Comparison of ENCODE assay signal across 20 cellular contexts in the genomic region with DNA sequence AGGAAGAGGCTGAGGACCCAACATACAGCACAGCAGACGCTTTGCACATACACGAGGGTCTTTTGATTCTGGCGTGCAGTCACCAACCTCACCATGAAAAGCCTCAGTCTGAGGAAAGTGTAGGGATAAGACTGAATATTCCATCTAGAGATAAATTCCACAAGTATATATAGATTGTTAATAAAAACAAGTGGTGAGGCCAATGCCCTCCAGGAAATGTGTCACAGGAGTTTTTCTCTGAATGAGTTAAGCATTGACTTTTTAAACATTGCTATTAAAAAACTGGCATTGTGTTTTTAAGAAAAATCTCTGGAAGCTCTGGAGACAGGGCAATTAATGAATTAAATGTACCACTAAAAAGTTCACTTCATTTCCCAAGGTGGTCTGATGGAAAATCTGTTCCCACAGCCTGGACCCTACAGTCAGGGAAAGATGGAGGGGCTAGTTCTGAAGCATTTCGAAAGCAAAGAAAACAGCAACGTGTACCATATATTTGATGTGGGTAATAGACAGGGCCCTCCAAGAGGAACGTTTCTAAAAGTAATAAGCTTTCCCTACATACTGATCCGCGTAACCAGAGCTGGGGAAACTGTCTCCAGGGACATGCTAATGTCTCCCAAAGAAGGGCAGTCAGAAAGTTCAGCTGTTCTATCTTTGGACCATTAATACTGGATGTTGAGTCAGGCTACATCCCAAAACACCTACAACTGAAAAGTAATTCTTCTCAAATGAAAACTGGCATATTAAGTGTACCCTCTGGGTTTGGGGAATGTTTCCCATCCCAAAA.
DNase-seq lines count a peak whose midpoint lies in the region; ATAC-seq and TF ChIP-seq lines count a peak whose summit lies in the region.
"Had no signal": no experiment of that assay in that cellular context is flagged by ENCODE, and none has a peak within 500 bp of the region (broad histone marks: within the 10 kb centered on the region; RNA-seq: fewer than 3 reads in every experiment).

No MANE protein-coding gene starts in this region.

- ATAC-seq in HG02981 (IDR thresholded peaks at IDR 0.05; ENCODE audit: unreplicated experiment) (no peak), HG02870 (IDR thresholded peaks at IDR 0.05; ENCODE audit: unreplicated experiment) (no peak)
- ATAC-seq: foreskin keratinocyte; stimulated activated naive CD8-positive, alpha-beta T cell treated with anti-CD3 and anti-CD28 coated beads, Interleukin-15, amount 100 ng/mL, for 72 hours; T-cell had no signal

- H3K9me3 Mint-ChIP-seq in HFFc6, result no peaks in the 10 kb centered on the region
- H3K9me3 Mint-ChIP-seq in osteocyte (ENCODE audit: unreplicated experiment), result no peaks in the 10 kb centered on the region
- H3K9me3 Mint-ChIP-seq: activated naive CD4-positive, alpha-beta T cell treated with anti-CD3 and anti-CD28 coated beads, Interleukin-2, amount 10 ng/mL, durations not matched to agents 7 days and 5 days; CD4-positive, alpha-beta T cell; stimulated activated naive CD8-positive, alpha-beta T cell treated with anti-CD3 and anti-CD28 coated beads, Interleukin-15, amount 100 ng/mL, for 72 hours; T-cell; type B pancreatic cell had no signal

- H3K4me3 Mint-ChIP-seq in HFFc6 (peak overlapping the region; percentile 55; the same call in 1 of the 2 replicates), osteocyte (ENCODE audit: unreplicated experiment) (peak overlapping the region; percentile 49)
- H3K4me3 Mint-ChIP-seq: activated naive CD4-positive, alpha-beta T cell treated with anti-CD3 and anti-CD28 coated beads, Interleukin-2, amount 10 ng/mL, durations not matched to agents 7 days and 5 days; CD4-positive, alpha-beta T cell; stimulated activated naive CD8-positive, alpha-beta T cell treated with anti-CD3 and anti-CD28 coated beads, Interleukin-15, amount 100 ng/mL, for 72 hours; T-cell; type B pancreatic cell had no signal

- no peak for TF ChIP-seq POLR2A in NB4 (IDR thresholded peaks at IDR 0.05; ENCODE audit: extremely low read depth, insufficient read length)

- TF ChIP-seq CTCF in HFFc6 (IDR thresholded peaks at IDR 0.05) (no peak), NB4 (IDR thresholded peaks at IDR 0.05; ENCODE audit: low read depth, low read length) (no peak), osteocyte (IDR thresholded peaks at IDR 0.05) (no peak)

- H3K36me3 Mint-ChIP-seq in HFFc6 (ENCODE audit: low read depth) (peaks cover 12% of the 10 kb centered on the region; the same call in 1 of the 2 replicates), osteocyte (ENCODE audit: unreplicated experiment) (no peaks in the 10 kb centered on the region)

- peaks cover 39% of the 10 kb centered on the region for H3K4me1 Mint-ChIP-seq in HFFc6 (ENCODE audit: low read depth)
- H3K4me1 Mint-ChIP-seq in osteocyte (ENCODE audit: unreplicated experiment), result peaks cover 53% of the 10 kb centered on the region
- H3K4me1 Mint-ChIP-seq: activated naive CD4-positive, alpha-beta T cell treated with anti-CD3 and anti-CD28 coated beads, Interleukin-2, amount 10 ng/mL, durations not matched to agents 7 days and 5 days; stimulated activated naive CD8-positive, alpha-beta T cell treated with anti-CD3 and anti-CD28 coated beads, Interleukin-15, amount 100 ng/mL, for 72 hours had no signal

- no peak overlapping the region for H3K4me3 ChIP-seq in NB4 (ENCODE audit: low read depth, low read length)
- H3K4me3 ChIP-seq: hepatocyte had no signal

- DNase-seq in HFFc6, result peak; percentile 9
- peak; percentile 20 for DNase-seq in NB4 (ENCODE audit: low read depth)
- peak; percentile 57 for DNase-seq in dermis blood vessel endothelial cell
- DNase-seq in osteocyte (ENCODE audit: extremely low spot score, unreplicated experiment), result no peak
- DNase-seq in OCI-M1 (lab: John Stamatoyannopoulos, UW), result no peak
- DNase-seq in DMS114 treated with DMSO at 0.1 percent for 48 hours (lab: John Stamatoyannopoulos, UW; ENCODE audit: unreplicated experiment), result no peak
- DNase-seq: activated CD4-positive, alpha-beta T cell treated with anti-CD3 and anti-CD28 coated beads for 4 hours; activated naive CD4-positive, alpha-beta T cell treated with anti-CD3 and anti-CD28 coated beads, Interleukin-2, amount 10 ng/mL, durations not matched to agents 7 days and 5 days; CD4-positive, alpha-beta T cell; central memory CD4-positive, alpha-beta T cell; foreskin keratinocyte; NCI-H1436; NCI-H748 treated with DMSO at 0.1 percent for 48 hours; Right ventricle myocardium superior; stimulated activated naive CD8-positive, alpha-beta T cell treated with anti-CD3 and anti-CD28 coated beads, Interleukin-15, amount 100 ng/mL, for 72 hours; T-cell had no signal

- H3K27me3 Mint-ChIP-seq in HFFc6 (ENCODE audit: insufficient read depth), result no peaks in the 10 kb centered on the region
- H3K27me3 Mint-ChIP-seq in osteocyte (ENCODE audit: unreplicated experiment), result no peaks in the 10 kb centered on the region
- H3K27me3 Mint-ChIP-seq: activated naive CD4-positive, alpha-beta T cell treated with anti-CD3 and anti-CD28 coated beads, Interleukin-2, amount 10 ng/mL, durations not matched to agents 7 days and 5 days; CD4-positive, alpha-beta T cell; stimulated activated naive CD8-positive, alpha-beta T cell treated with anti-CD3 and anti-CD28 coated beads, Interleukin-15, amount 100 ng/mL, for 72 hours; T-cell had no signal

- H3K27ac Mint-ChIP-seq in HFFc6 (peak overlapping the region; percentile 86), osteocyte (ENCODE audit: unreplicated experiment) (peak overlapping the region; percentile 88)
- H3K27ac Mint-ChIP-seq: activated naive CD4-positive, alpha-beta T cell treated with anti-CD3 and anti-CD28 coated beads, Interleukin-2, amount 10 ng/mL, durations not matched to agents 7 days and 5 days; CD4-positive, alpha-beta T cell; stimulated activated naive CD8-positive, alpha-beta T cell treated with anti-CD3 and anti-CD28 coated beads, Interleukin-15, amount 100 ng/mL, for 72 hours; T-cell; type B pancreatic cell had no signal

Comparison
In these comparisons a context has a peak if more than half of its experiments do, and no peak if none do; other contexts are left out.
1. DNase-seq: peak in HFFc6 (single experiment), NB4 (single experiment) and dermis blood vessel endothelial cell (single experiment); none in osteocyte (single experiment), OCI-M1 (single experiment) and DMS114 treated with DMSO at 0.1 percent for 48 hours (single experiment).